In genomic region chr14:21498540-21499526, GRCh38 we compare ENCODE assay signal across 8 cellular contexts. TPM values are rescaled to one million over a fixed set of nuclear protein-coding genes. Genes with fewer than 3 reads are reported as not detected.
DNase-seq lines count a peak whose midpoint lies in the region; ATAC-seq and TF ChIP-seq lines count a peak whose summit lies in the region.

No MANE protein-coding gene starts in this region.

- H3K36me3 ChIP-seq in gastrocnemius medialis, result peaks cover 0 to 95% of the 10 kb centered on the region in 2 donors

- H3K9me3 ChIP-seq in gastrocnemius medialis, result no peaks in the 10 kb centered on the region

- H3K27ac ChIP-seq in gastrocnemius medialis, result peak overlapping the region in 1 of 4 donors; percentile 21

- no peaks in the 10 kb centered on the region for H3K9me3 Mint-ChIP-seq in activated T-helper 17 cell treated with anti-CD3 and anti-CD28 coated beads, Interleukin-2, amount 50 U/mL, for 72 hours
- H3K9me3 Mint-ChIP-seq in glutamatergic neuron (ENCODE audit: unreplicated experiment), result no peaks in the 10 kb centered on the region

- H3K27me3 Mint-ChIP-seq in activated T-helper 17 cell treated with anti-CD3 and anti-CD28 coated beads, Interleukin-2, amount 50 U/mL, for 72 hours, result no peaks in the 10 kb centered on the region
- no peaks in the 10 kb centered on the region for H3K27me3 Mint-ChIP-seq in glutamatergic neuron (ENCODE audit: unreplicated experiment)

- CTCF ChIA-PET in HEK293T (lab: Yijun Ruan, JAX), result interaction anchor here (0.6 to 4.1 kb wide), 12 partner anchors 9 to 72 kb away, joined by 3 to 35 read pairs (median 6); partner anchors contain the start of genes METTL3 and SALL2

- TF ChIP-seq POLR2A in gastrocnemius medialis (IDR thresholded peaks at IDR 0.05), result no peak

- in situ Hi-C loops in gastrocnemius medialis (cut with MboI; ENCODE audit: low sequenced_read_pairs in 4 of 4), result no loop called here

- H3K4me1 ChIP-seq in gastrocnemius medialis, result no peaks in the 10 kb centered on the region

- no peak overlapping the region for H3K4me3 ChIP-seq in gastrocnemius medialis

- peak; percentile 77 for ATAC-seq in activated T-helper 17 cell treated with anti-CD3 and anti-CD28 coated beads, Interleukin-2, amount 50 U/mL, for 72 hours (replicated peaks)
- no peak for ATAC-seq in gastrocnemius medialis

- POLR2A ChIA-PET in HEK293T (lab: Yijun Ruan, JAX), result interaction anchor here (0.6 to 2.6 kb wide), 6 partner anchors 11 to 60 kb away, joined by 3 to 26 read pairs (median 4); partner anchors contain the start of genes CHD8, METTL3, RAB2B and SALL2

- H3K4me3 Mint-ChIP-seq in activated T-helper 17 cell treated with anti-CD3 and anti-CD28 coated beads, Interleukin-2, amount 50 U/mL, for 72 hours, result peak overlapping the region; percentile 46
- no peak overlapping the region for H3K4me3 Mint-ChIP-seq in glutamatergic neuron (ENCODE audit: unreplicated experiment)

- H3K4me1 Mint-ChIP-seq in activated T-helper 17 cell treated with anti-CD3 and anti-CD28 coated beads, Interleukin-2, amount 50 U/mL, for 72 hours, result peaks cover 14% of the 10 kb centered on the region
- no peaks in the 10 kb centered on the region for H3K4me1 Mint-ChIP-seq in glutamatergic neuron (ENCODE audit: low read depth, unreplicated experiment)

- peak overlapping the region; percentile 75 for H3K27ac Mint-ChIP-seq in activated T-helper 17 cell treated with anti-CD3 and anti-CD28 coated beads, Interleukin-2, amount 50 U/mL, for 72 hours
- no peak overlapping the region for H3K27ac Mint-ChIP-seq in glutamatergic neuron (ENCODE audit: unreplicated experiment)

- H3K36me3 Mint-ChIP-seq in activated T-helper 17 cell treated with anti-CD3 and anti-CD28 coated beads, Interleukin-2, amount 50 U/mL, for 72 hours (ENCODE audit: low read depth), result peaks cover 100% of the 10 kb centered on the region
- no peaks in the 10 kb centered on the region for H3K36me3 Mint-ChIP-seq in glutamatergic neuron (ENCODE audit: unreplicated experiment)

- intact Hi-C loops in gastrocnemius medialis (cut with DNase I; ENCODE audit: low total_unique reads), result loop anchor here (2.0 kb wide), 1 partner anchor 58 kb away; no protein-coding TSS in a partner anchor

- TF ChIP-seq CTCF in glutamatergic neuron (IDR thresholded peaks at IDR 0.05; ENCODE audit: partially characterized antibody, unreplicated experiment) (peak; percentile 82), gastrocnemius medialis (IDR thresholded peaks at IDR 0.05 in 4 of 5, conservative IDR thresholded peaks at IDR 0.05 in 1 of 5) (peak; percentile 12 to 41 (median 27))

- no peaks in the 10 kb centered on the region for H3K27me3 ChIP-seq in gastrocnemius medialis

- DNase-seq in DMS 273 (lab: John Stamatoyannopoulos, UW; ENCODE audit: unreplicated experiment) (peak; percentile 84), DMS 273 treated with DMSO at 0.1 percent for 48 hours (lab: John Stamatoyannopoulos, UW) (no peak), HEK293T (ENCODE audit: extremely low spot score) (peak; percentile 36), NCI-H226 (peak; percentile 77), glutamatergic neuron (no peak), gastrocnemius medialis (no peak), UCSD-AML1 (lab: John Stamatoyannopoulos, UW; ENCODE audit: unreplicated experiment) (no peak)

TF ChIP-seq in HEK293T, 16 proteins besides CTCF, POLR2A, EP300 and RAD21:
- TF ChIP-seq ARNT (IDR thresholded peaks at IDR 0.05), result no peak
- no peak for TF ChIP-seq PKNOX1 (IDR thresholded peaks at IDR 0.05)
- no peak for TF ChIP-seq CTBP1 (IDR thresholded peaks at IDR 0.05; ENCODE audit: borderline replicate concordance)
- no peak for TF ChIP-seq SUZ12 (IDR thresholded peaks at IDR 0.05)
- no peak for TF ChIP-seq FOXM1 (IDR thresholded peaks at IDR 0.05; ENCODE audit: borderline replicate concordance)
- TF ChIP-seq LEF1 (IDR thresholded peaks at IDR 0.05; ENCODE audit: borderline replicate concordance), result no peak
- TF ChIP-seq SP1 (IDR thresholded peaks at IDR 0.05), result no peak
- TF ChIP-seq BHLHE40 (IDR thresholded peaks at IDR 0.05; ENCODE audit: borderline replicate concordance), result no peak
- TF ChIP-seq ZNF384 (IDR thresholded peaks at IDR 0.05), result no peak
- no peak for TF ChIP-seq ELF4 (IDR thresholded peaks at IDR 0.05)
- no peak for TF ChIP-seq FOXK2 (IDR thresholded peaks at IDR 0.05)
- no peak for TF ChIP-seq NFRKB (IDR thresholded peaks at IDR 0.05)
- TF ChIP-seq FOXA1 (IDR thresholded peaks at IDR 0.05), result no peak
- no peak for TF ChIP-seq TARDBP (IDR thresholded peaks at IDR 0.05)

RNA-seq across cellular contexts. Expression of gene METTL3, which starts 12.3 kb away (rescaled TPM):
- total RNA-seq in activated T-helper 17 cell treated with anti-CD3 and anti-CD28 coated beads, Interleukin-2, amount 50 U/mL, for 72 hours, result 10 to 100 TPM; 59.5 to 71.9 TPM
- total RNA-seq in glutamatergic neuron (ENCODE audit: unreplicated experiment), result 90.0 TPM
- total RNA-seq in gastrocnemius medialis, result 10 to 100 TPM; 16.5 to 52.4 (median 34.6) TPM

RNA-seq across cellular contexts. Expression of gene TOX4, which starts 21.8 kb away (rescaled TPM):
- 10 to 100 TPM; 78.5 to 81.7 TPM for total RNA-seq in activated T-helper 17 cell treated with anti-CD3 and anti-CD28 coated beads, Interleukin-2, amount 50 U/mL, for 72 hours
- total RNA-seq in glutamatergic neuron (ENCODE audit: unreplicated experiment) (63.0 TPM), gastrocnemius medialis (100 to 1,000 TPM in 2 of 4 donors, 10 to 100 TPM in 2; 57.2 to 135 (median 112) TPM)

RNA-seq across cellular contexts. Expression of gene RAB2B, which starts 22.1 kb away (rescaled TPM):
- 10 to 100 TPM; 30.6 to 69.2 TPM for total RNA-seq in activated T-helper 17 cell treated with anti-CD3 and anti-CD28 coated beads, Interleukin-2, amount 50 U/mL, for 72 hours
- 75.2 TPM for total RNA-seq in glutamatergic neuron (ENCODE audit: unreplicated experiment)
- total RNA-seq in gastrocnemius medialis, result 10 to 100 TPM in 1 of 4 donors, 1 to 10 TPM in 3; 4.8 to 13.6 (median 8.0) TPM

RNA-seq across cellular contexts. Expression of gene SALL2, which starts 27.3 kb away (rescaled TPM):
- 1 to 10 TPM; 1.2 to 6.0 TPM for total RNA-seq in activated T-helper 17 cell treated with anti-CD3 and anti-CD28 coated beads, Interleukin-2, amount 50 U/mL, for 72 hours
- total RNA-seq in glutamatergic neuron (ENCODE audit: unreplicated experiment) (62.9 TPM), gastrocnemius medialis (1 to 10 TPM in 3 of 4 donors, under 1 TPM in 1; 0.80 to 2.0 (median 1.1) TPM)

RNA-seq across cellular contexts. Expression of gene CHD8, which starts 42.9 kb away (rescaled TPM):
- 100 to 1,000 TPM; 105 to 124 TPM for total RNA-seq in activated T-helper 17 cell treated with anti-CD3 and anti-CD28 coated beads, Interleukin-2, amount 50 U/mL, for 72 hours
- total RNA-seq in glutamatergic neuron (ENCODE audit: unreplicated experiment), result 146 TPM
- 10 to 100 TPM; 23.8 to 49.5 (median 37.6) TPM for total RNA-seq in gastrocnemius medialis

Comparison
In these comparisons a context has a peak if more than half of its experiments do, and no peak if none do; other contexts are left out.
1. DNase-seq: peak in DMS 273 (single experiment), HEK293T (single experiment) and NCI-H226 (single experiment); none in DMS 273 treated with DMSO at 0.1 percent for 48 hours (single experiment), glutamatergic neuron (single experiment), gastrocnemius medialis (0 of 2) and UCSD-AML1 (single experiment).